16 cellular contexts compared by ENCODE assay signal in the genomic region with DNA sequence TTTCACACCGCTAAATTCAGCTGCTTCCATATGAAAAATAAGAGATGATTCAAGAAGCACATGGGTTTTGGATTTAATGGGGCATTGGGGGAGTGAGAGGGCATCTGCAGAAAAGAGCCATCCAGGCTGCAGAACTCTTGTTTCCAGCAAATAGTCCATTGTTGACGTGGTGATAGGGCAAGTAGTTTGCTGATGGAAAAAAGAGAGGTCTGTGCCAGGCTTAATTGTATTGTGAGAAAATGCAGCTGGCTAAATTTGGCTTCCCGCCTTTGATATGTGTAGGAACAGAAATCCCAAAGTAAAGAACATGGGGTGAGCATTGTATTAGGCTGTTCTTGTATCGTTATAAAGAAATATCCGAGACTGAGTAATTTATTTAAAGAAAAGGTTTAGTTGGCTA.
"Had no signal": no experiment of that assay in that cellular context is flagged by ENCODE, and none has a peak within 500 bp of the region (broad histone marks: within the 10 kb centered on the region; RNA-seq: fewer than 3 reads in every experiment).

No MANE protein-coding gene starts in this region.

- H3K4me3 ChIP-seq: adrenal gland, cardiac muscle cell, esophagus muscularis mucosa, hepatocyte, lung, neural progenitor cell, psoas muscle, thyroid gland had no signal

- H3K9me3 Mint-ChIP-seq: dendritic cell treated with granulocyte-macrophage colony-stimulating factor and Interleukin-4, amounts not matched to agents 40 ng/mL and 50 ng/mL, for 4 days; stimulated activated naive CD8-positive, alpha-beta T cell treated with anti-CD3 and anti-CD28 coated beads, Interleukin-15, amount 100 ng/mL, for 72 hours had no signal

- H3K4me1 Mint-ChIP-seq: stimulated activated naive CD8-positive, alpha-beta T cell treated with anti-CD3 and anti-CD28 coated beads, Interleukin-15, amount 100 ng/mL, for 72 hours had no signal

- H3K4me2 ChIP-seq: hepatocyte, neural progenitor cell had no signal

- DNase-seq: activated CD4-positive, alpha-beta T cell treated with anti-CD3 and anti-CD28 coated beads, Interleukin-2, amount 50 U/mL, for 4 hours; activated gamma-delta T cell treated with Interleukin-2 at 50 U/mL for 16 hours; activated T-cell treated with anti-CD3 and anti-CD28 coated beads, Interleukin-2, amount 50 U/mL, for 72 hours; adrenal gland; effector CD8-positive, alpha-beta T cell; psoas muscle; right cardiac atrium; stimulated activated naive CD8-positive, alpha-beta T cell treated with anti-CD3 and anti-CD28 coated beads, Interleukin-15, amount 100 ng/mL, for 72 hours; thyroid gland had no signal

- H3K36me3 ChIP-seq: adrenal gland, cardiac muscle cell, esophagus muscularis mucosa, neural progenitor cell, thyroid gland had no signal

- H2AFZ ChIP-seq: hepatocyte, neural progenitor cell had no signal

- H3K27me3 ChIP-seq: adrenal gland, cardiac muscle cell, esophagus muscularis mucosa, hepatocyte, neural progenitor cell, thyroid gland had no signal

- H3K9me3 ChIP-seq: adrenal gland, esophagus muscularis mucosa, psoas muscle, thyroid gland had no signal

- H3K4me1 ChIP-seq: adrenal gland, thyroid gland had no signal

- H3K9ac ChIP-seq: neural progenitor cell had no signal

- H3K27ac ChIP-seq: adrenal gland, cardiac muscle cell, esophagus muscularis mucosa, hepatocyte, neural progenitor cell, psoas muscle, thyroid gland had no signal

- ATAC-seq: activated naive CD4-positive, alpha-beta T cell treated with anti-CD3 and anti-CD28 coated beads, Interleukin-2, amount 50 U/mL, for 72 hours; activated T-cell treated with anti-CD3 and anti-CD28 coated beads, Interleukin-2, amount 50 U/mL, for 72 hours; psoas muscle; right cardiac atrium; stimulated activated naive CD8-positive, alpha-beta T cell treated with anti-CD3 and anti-CD28 coated beads, Interleukin-15, amount 100 ng/mL, for 72 hours had no signal

- H3K4me3 Mint-ChIP-seq: activated T-cell treated with anti-CD3 and anti-CD28 coated beads, Interleukin-2, amount 50 U/mL, for 72 hours; dendritic cell treated with granulocyte-macrophage colony-stimulating factor and Interleukin-4, amounts not matched to agents 40 ng/mL and 50 ng/mL, for 4 days; neural progenitor cell; stimulated activated naive CD8-positive, alpha-beta T cell treated with anti-CD3 and anti-CD28 coated beads, Interleukin-15, amount 100 ng/mL, for 72 hours had no signal

- H3K27ac Mint-ChIP-seq: activated naive CD4-positive, alpha-beta T cell treated with anti-CD3 and anti-CD28 coated beads, Interleukin-2, amount 50 U/mL, for 72 hours; activated T-cell treated with anti-CD3 and anti-CD28 coated beads, Interleukin-2, amount 50 U/mL, for 72 hours; dendritic cell treated with granulocyte-macrophage colony-stimulating factor and Interleukin-4, amounts not matched to agents 40 ng/mL and 50 ng/mL, for 4 days; neural progenitor cell had no signal
